24 cellular contexts compared by ENCODE assay signal in the genomic region with DNA sequence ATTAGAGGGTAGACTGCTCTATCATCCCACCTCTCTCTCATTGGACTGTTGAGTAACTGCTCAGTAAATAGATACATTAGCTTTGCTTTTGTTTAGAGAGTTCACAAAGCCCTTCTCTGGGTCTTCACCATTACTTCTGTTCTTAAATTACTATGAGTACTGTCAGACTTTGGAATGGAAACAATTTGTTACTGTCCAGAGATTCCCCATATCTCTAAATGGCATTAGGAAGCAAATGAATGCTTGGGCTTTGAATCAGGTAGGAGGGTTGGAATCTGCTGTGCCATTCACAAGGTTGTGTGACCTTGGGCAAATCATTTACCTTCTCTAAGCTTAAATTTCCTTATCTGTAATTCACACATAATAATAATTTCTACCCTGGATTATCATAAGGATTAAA.
"Had no signal": no experiment of that assay in that cellular context is flagged by ENCODE, and none has a peak within 500 bp of the region (broad histone marks: within the 10 kb centered on the region; RNA-seq: fewer than 3 reads in every experiment).

No MANE protein-coding gene starts in this region.

- DNase-seq: activated CD4-positive, alpha-beta T cell treated with anti-CD3 and anti-CD28 coated beads for 4 hours; activated CD4-positive, alpha-beta T cell treated with anti-CD3 and anti-CD28 coated beads, Interleukin-2, amount 50 U/mL, for 4 hours; activated CD8-positive, alpha-beta memory T cell treated with anti-CD3 and anti-CD28 coated beads for 24 hours; activated gamma-delta T cell; activated naive CD4-positive, alpha-beta T cell treated with anti-CD3 and anti-CD28 coated beads, Interleukin-2, amount 10 ng/mL, durations not matched to agents 7 days and 5 days; activated naive CD8-positive, alpha-beta T cell treated with anti-CD3 and anti-CD28 coated beads, Interleukin-2, amount 10 ng/mL, durations not matched to agents 7 days and 5 days; activated T-cell treated with anti-CD3 and anti-CD28 coated beads, Interleukin-2, amount 50 U/mL, for 24 hours; central memory CD4-positive, alpha-beta T cell; pancreas; sigmoid colon; stimulated activated naive CD4-positive, alpha-beta T cell; T-cell; transverse colon had no signal

- H3K4me3 Mint-ChIP-seq: activated naive CD4-positive, alpha-beta T cell treated with anti-CD3 and anti-CD28 coated beads, Interleukin-2, amount 10 ng/mL, durations not matched to agents 7 days and 5 days; activated naive CD8-positive, alpha-beta T cell treated with anti-CD3 and anti-CD28 coated beads, Interleukin-2, amount 10 ng/mL, durations not matched to agents 7 days and 5 days; activated T-cell treated with anti-CD3 and anti-CD28 coated beads, Interleukin-2, amount 50 U/mL, for 24 hours; dendritic cell treated with granulocyte-macrophage colony-stimulating factor and Interleukin-4, amounts not matched to agents 40 ng/mL and 50 ng/mL, for 4 days; memory B cell; natural killer cell treated with Interleukin-12 subunit alpha and Interleukin-12 subunit beta and Interleukin-15 and Interleukin-18, amount 100 ng/mL, for 72 hours; T-cell had no signal

- ATAC-seq: natural killer cell treated with Interleukin-12 subunit alpha and Interleukin-12 subunit beta and Interleukin-15 and Interleukin-18, amount 100 ng/mL, for 72 hours; T-cell had no signal

- H3K36me3 Mint-ChIP-seq: activated naive CD4-positive, alpha-beta T cell treated with anti-CD3 and anti-CD28 coated beads, Interleukin-2, amount 10 ng/mL, durations not matched to agents 7 days and 5 days; activated naive CD8-positive, alpha-beta T cell treated with anti-CD3 and anti-CD28 coated beads, Interleukin-2, amount 10 ng/mL, durations not matched to agents 7 days and 5 days; memory B cell; natural killer cell treated with Interleukin-12 subunit alpha and Interleukin-12 subunit beta and Interleukin-15 and Interleukin-18, amount 100 ng/mL, for 72 hours; T-cell had no signal

- H3K27me3 Mint-ChIP-seq: activated naive CD4-positive, alpha-beta T cell treated with anti-CD3 and anti-CD28 coated beads, Interleukin-2, amount 10 ng/mL, durations not matched to agents 7 days and 5 days; activated naive CD8-positive, alpha-beta T cell treated with anti-CD3 and anti-CD28 coated beads, Interleukin-2, amount 10 ng/mL, durations not matched to agents 7 days and 5 days; activated T-cell treated with anti-CD3 and anti-CD28 coated beads, Interleukin-2, amount 50 U/mL, for 24 hours; dendritic cell treated with granulocyte-macrophage colony-stimulating factor and Interleukin-4, amounts not matched to agents 40 ng/mL and 50 ng/mL, for 4 days; memory B cell; natural killer cell treated with Interleukin-12 subunit alpha and Interleukin-12 subunit beta and Interleukin-15 and Interleukin-18, amount 100 ng/mL, for 72 hours; T-cell had no signal

- H3K4me1 Mint-ChIP-seq: activated naive CD4-positive, alpha-beta T cell treated with anti-CD3 and anti-CD28 coated beads, Interleukin-2, amount 10 ng/mL, durations not matched to agents 7 days and 5 days; activated naive CD8-positive, alpha-beta T cell treated with anti-CD3 and anti-CD28 coated beads, Interleukin-2, amount 10 ng/mL, durations not matched to agents 7 days and 5 days; memory B cell; T-cell had no signal

- H3K4me1 ChIP-seq: pancreas, prostate gland had no signal

- H3K4me3 ChIP-seq: pancreas, prostate gland, sigmoid colon, transverse colon had no signal

- H3K27ac ChIP-seq: epithelial cell of prostate, neutrophil, prostate gland, sigmoid colon, transverse colon, VCaP had no signal

- H3K36me3 ChIP-seq: neutrophil, pancreas, prostate gland, sigmoid colon, transverse colon had no signal

- FAIRE-seq: astrocyte, frontal cortex, islet of Langerhans, pancreas, urothelium cell line had no signal

- H3K9me3 ChIP-seq: neutrophil, pancreas, prostate gland, transverse colon had no signal

- H3K27me3 ChIP-seq: neutrophil, pancreas, sigmoid colon, transverse colon had no signal

- H3K27ac Mint-ChIP-seq: activated naive CD4-positive, alpha-beta T cell treated with anti-CD3 and anti-CD28 coated beads, Interleukin-2, amount 10 ng/mL, durations not matched to agents 7 days and 5 days; activated naive CD8-positive, alpha-beta T cell treated with anti-CD3 and anti-CD28 coated beads, Interleukin-2, amount 10 ng/mL, durations not matched to agents 7 days and 5 days; activated T-cell treated with anti-CD3 and anti-CD28 coated beads, Interleukin-2, amount 50 U/mL, for 24 hours; dendritic cell treated with granulocyte-macrophage colony-stimulating factor and Interleukin-4, amounts not matched to agents 40 ng/mL and 50 ng/mL, for 4 days; memory B cell; natural killer cell treated with Interleukin-12 subunit alpha and Interleukin-12 subunit beta and Interleukin-15 and Interleukin-18, amount 100 ng/mL, for 72 hours; T-cell had no signal
